ENCODE assay signal across 8 cellular contexts in the genomic region with DNA sequence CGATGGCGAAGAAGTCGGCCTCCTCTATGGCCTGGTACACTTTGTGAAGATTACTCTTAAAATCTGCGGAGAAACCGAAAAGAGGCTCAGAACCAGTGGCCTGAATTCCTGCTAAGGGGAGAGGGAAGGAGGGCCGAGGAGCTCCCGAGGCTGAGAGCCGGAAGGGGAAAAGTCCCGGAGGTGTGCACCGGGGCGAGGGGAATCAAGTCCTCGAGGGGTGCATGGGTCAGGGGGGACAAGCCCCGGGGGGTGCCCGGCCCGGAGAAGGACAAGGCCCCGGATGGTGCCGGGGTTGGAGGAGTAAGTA. TPM values are rescaled to one million over a fixed set of nuclear protein-coding genes. Genes with fewer than 3 reads are reported as not detected.
DNase-seq lines count a peak whose midpoint lies in the region; ATAC-seq, FAIRE-seq and TF ChIP-seq lines count a peak whose summit lies in the region.

No MANE protein-coding gene starts in this region.

- no peak for TF ChIP-seq CTCF in brain (conservative IDR thresholded peaks at IDR 0.05)
- TF ChIP-seq CTCF in D721Med (IDR thresholded peaks at IDR 0.05; ENCODE audit: insufficient read depth, missing control alignments) = no peak

- peak overlapping the region; percentile 90 for H3K4me3 ChIP-seq in urinary bladder (ENCODE audit: low read depth, low read length)

- ATAC-seq in memory B cell (ENCODE audit: low read depth) (no peak), HG03432 (IDR thresholded peaks at IDR 0.05; ENCODE audit: unreplicated experiment) (no peak)

- H3K9me3 Mint-ChIP-seq in brain = peaks cover 0 to 5% (median 0%) of the 10 kb centered on the region in 5 experiments
- H3K9me3 Mint-ChIP-seq in memory B cell = peaks cover 3% of the 10 kb centered on the region

- H3K27ac Mint-ChIP-seq in brain = peak overlapping the region; percentile 95 to 98 (median 96)
- H3K27ac Mint-ChIP-seq in memory B cell = peak overlapping the region; percentile 95

- H3K36me3 Mint-ChIP-seq in brain (peaks cover 43% of the 10 kb centered on the region), memory B cell (peaks cover 15% of the 10 kb centered on the region)

- H3K4me1 ChIP-seq in urinary bladder (ENCODE audit: insufficient read depth) = peaks cover 1% of the 10 kb centered on the region

- peaks cover 11% of the 10 kb centered on the region for H3K27me3 Mint-ChIP-seq in brain
- no peaks in the 10 kb centered on the region for H3K27me3 Mint-ChIP-seq in memory B cell

- no peak for FAIRE-seq in HTR-8/SVneo (lab: Jason Lieb, UNC)
- no peak for FAIRE-seq in D721Med (lab: Jason Lieb, UNC)

- peaks cover 6% of the 10 kb centered on the region for H3K36me3 ChIP-seq in urinary bladder (ENCODE audit: insufficient read depth)

- DNase-seq in activated gamma-delta T cell treated with anti-CD3 and anti-CD28 coated beads, Interleukin-2, amount 50 U/mL, for 16 hours (ENCODE audit: low read depth) = peak; percentile 9
- no peak for DNase-seq in activated gamma-delta T cell treated with Interleukin-2 at 50 U/mL for 16 hours
- peak; percentile 10 for DNase-seq in HTR-8/SVneo (ENCODE audit: insufficient read length, low spot score)
- peak in 1 of 2 donors; percentile 22 for DNase-seq in memory B cell (ENCODE audit: low spot score in 2 of 2)
- no peak for DNase-seq in D721Med (ENCODE audit: insufficient read length, low spot score)

- H3K4me1 Mint-ChIP-seq in brain (peaks cover 43% of the 10 kb centered on the region), memory B cell (peaks cover 24% of the 10 kb centered on the region)

- peak overlapping the region; percentile 84 for H3K27ac ChIP-seq in urinary bladder (ENCODE audit: low read depth)

- WGBS in urinary bladder = 2% methylated on average over 17 of the region's 17 CpGs

- H3K4me3 Mint-ChIP-seq in brain (peak overlapping the region; percentile 79 to 95 (median 85)), memory B cell (peak overlapping the region; percentile 97)

RNA-seq across cellular contexts. Expression of gene PARN, which starts 0.5 kb away (rescaled TPM):
- polyA plus RNA-seq in brain (ENCODE audit: insufficient read depth, low read depth, low replicate concordance) (28.7 TPM), urinary bladder (25.8 TPM)
- total RNA-seq in urinary bladder = 37.4 TPM

RNA-seq across cellular contexts. Expression of gene BFAR, which starts 3.2 kb away (rescaled TPM):
- polyA plus RNA-seq in brain (ENCODE audit: insufficient read depth, low read depth, low replicate concordance) (41.5 TPM), urinary bladder (47.7 TPM)
- total RNA-seq in urinary bladder = 54.2 TPM

Comparison
In these comparisons a context has a peak if more than half of its experiments do, and no peak if none do; other contexts are left out.
1. DNase-seq: peak in activated gamma-delta T cell treated with anti-CD3 and anti-CD28 coated beads, Interleukin-2, amount 50 U/mL, for 16 hours (single experiment) and HTR-8/SVneo (single experiment); none in activated gamma-delta T cell treated with Interleukin-2 at 50 U/mL for 16 hours (single experiment) and D721Med (single experiment).